1 cellular context compared by ENCODE assay signal in genomic region chr10:3776796-3777571, GRCh38.
TF ChIP-seq lines count a peak whose summit lies in the region.

No MANE protein-coding gene starts in this region.

TF ChIP-seq in GM23338, 12 proteins besides CTCF, POLR2A, EP300 and RAD21 (continued from another document):
- no peak for TF ChIP-seq ZNF462 (CRISPR knock-in tag; IDR thresholded peaks at IDR 0.05)
